8 cellular contexts compared by ENCODE assay signal in the genomic region with DNA sequence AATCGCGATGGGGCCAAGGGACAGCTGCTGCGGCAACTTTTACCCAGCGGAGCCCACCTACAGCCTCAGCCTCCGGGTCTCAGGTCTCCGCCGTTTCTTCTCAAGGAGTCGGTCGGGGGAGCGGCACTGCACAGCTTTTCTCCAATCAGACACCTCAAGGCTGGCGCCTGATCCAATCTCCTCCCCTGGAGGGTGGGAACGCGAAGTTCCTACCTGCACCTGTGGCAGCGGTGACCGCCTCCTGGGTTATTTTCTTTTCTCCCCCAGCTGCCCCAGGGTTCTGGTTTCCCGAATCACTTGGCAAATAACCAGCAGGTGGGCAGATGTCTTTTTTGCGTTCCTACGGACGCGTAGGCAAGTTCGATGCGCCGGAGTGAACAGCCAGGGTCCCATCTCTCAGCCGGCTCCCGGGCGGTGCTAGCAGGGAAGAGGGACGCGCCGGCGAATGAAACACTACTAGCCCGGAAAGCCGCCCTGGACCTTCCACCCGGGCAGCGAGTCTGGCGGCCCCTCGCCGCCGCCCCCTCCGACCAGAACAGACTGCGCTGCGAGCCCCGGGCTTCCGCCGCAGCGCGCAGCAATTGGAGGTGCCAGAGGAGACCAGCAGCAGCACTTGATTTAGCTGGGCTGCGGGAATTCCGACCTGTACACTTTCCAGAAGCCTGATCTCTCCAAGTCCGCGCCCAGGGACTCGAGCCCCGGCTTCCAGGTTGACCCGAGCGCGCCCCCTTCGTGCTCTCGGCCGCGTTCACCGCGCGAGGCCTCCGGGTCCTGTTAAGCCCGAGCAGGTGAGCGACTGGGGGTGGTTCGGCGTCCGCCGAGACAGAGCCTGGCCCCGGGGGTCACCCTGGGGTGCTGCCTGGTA. TPM values are rescaled to one million over a fixed set of nuclear protein-coding genes. Genes with fewer than 3 reads are reported as not detected.
DNase-seq lines count a peak whose midpoint lies in the region; ATAC-seq and TF ChIP-seq lines count a peak whose summit lies in the region.

Gene PRR15, plus strand, starts transcription at position 246 of the 865 bp plus-strand sequence. CDS start 2,495 bp downstream, outside the sequence.

- intact Hi-C loops in activated B cell treated with CpG ODN at 0.5 μM for 24 hours (cut with micrococcal nuclease), result no loop called here

- no peak for ATAC-seq in activated B cell treated with CpG ODN at 0.5 μM for 24 hours (ENCODE audit: low read depth)

- H3K36me3 Mint-ChIP-seq in activated B cell treated with CpG ODN at 0.5 μM for 24 hours (ENCODE audit: low read depth), result no peaks in the 10 kb centered on the region

- under 1% methylated on average over 70 of the region's 70 CpGs for WGBS in HUES64

- H3K27ac ChIP-seq in HUES64 (ENCODE audit: low read depth, low read length) (peak within 1 kb of the TSS; percentile 44; the same call in 1 of the 2 replicates), neutrophil (no peak within 1 kb of the TSS)

- peaks cover 34% of the 10 kb centered on the region for H3K4me1 Mint-ChIP-seq in activated B cell treated with CpG ODN at 0.5 μM for 24 hours

- no peaks in the 10 kb centered on the region for H3K9me3 Mint-ChIP-seq in activated B cell treated with CpG ODN at 0.5 μM for 24 hours

- CTCF ChIA-PET in activated B cell treated with CpG ODN at 0.5 μM for 24 hours (lab: Charles Lee), result no interaction called here

- H3K27me3 ChIP-seq in HUES64 (ENCODE audit: insufficient read depth, low read length) (peaks cover 66% of the 10 kb centered on the region), neutrophil (peaks cover 92% of the 10 kb centered on the region)

- TF ChIP-seq CTCF in activated B cell treated with CpG ODN at 0.5 μM for 24 hours (IDR thresholded peaks at IDR 0.05), result no peak
- TF ChIP-seq CTCF in neutrophil (IDR thresholded peaks at IDR 0.05), result no peak

- POLR2A ChIA-PET in activated B cell treated with CpG ODN at 0.5 μM for 24 hours (lab: Charles Lee), result no interaction called here

- H3K4me1 ChIP-seq in HUES64 (ENCODE audit: insufficient read depth, low read length), result peaks cover 16% of the 10 kb centered on the region
- peaks cover 32 to 37% of the 10 kb centered on the region in 2 experiments for H3K4me1 ChIP-seq in neutrophil (ENCODE audit: control insufficient read depth in 1 of 2, insufficient read depth in 1 of 2, low read depth in 1 of 2, low read length in 1 of 2)

- H3K4me3 ChIP-seq in HUES64 (ENCODE audit: low read length), result peak within 1 kb of the TSS; percentile 76
- H3K4me3 ChIP-seq in neutrophil (ENCODE audit: low read depth in 1 of 2, low read length in 1 of 2), result peak within 1 kb of the TSS; percentile 33 to 53

- H3K9me3 ChIP-seq in HUES64 (ENCODE audit: insufficient read depth, low read depth, low read length) (no peaks in the 10 kb centered on the region), neutrophil (no peaks in the 10 kb centered on the region)

- H3K9ac ChIP-seq in HUES64 (ENCODE audit: low read depth, low read length), result peak within 1 kb of the TSS; percentile 52

- peaks cover 60% of the 10 kb centered on the region for H3K27me3 Mint-ChIP-seq in activated B cell treated with CpG ODN at 0.5 μM for 24 hours

- H3K4me3 Mint-ChIP-seq in activated B cell treated with CpG ODN at 0.5 μM for 24 hours, result peak within 1 kb of the TSS; percentile 68

- H3K27ac Mint-ChIP-seq in activated B cell treated with CpG ODN at 0.5 μM for 24 hours, result no peak within 1 kb of the TSS

- DNase-seq in CD1c-positive myeloid dendritic cell (ENCODE audit: extremely low spot score) (peak; percentile 6), activated B cell treated with CpG ODN at 0.5 μM for 24 hours (no peak), glomerular visceral epithelial cell (ENCODE audit: extremely low spot score) (peak; percentile 4), mesenteric fat pad (ENCODE audit: low spot score) (no peak), HK-2 (ENCODE audit: unreplicated experiment) (no peak), GDM1 (lab: John Stamatoyannopoulos, UW) (no peak)

- no peaks in the 10 kb centered on the region for H3K36me3 ChIP-seq in HUES64 (ENCODE audit: insufficient read depth, low read length)
- H3K36me3 ChIP-seq in neutrophil, result no peaks in the 10 kb centered on the region

RNA-seq across cellular contexts. Expression of gene PRR15, which starts in this region (rescaled TPM):
- polyA plus RNA-seq in HUES64 (2013, experiment 1 of 2), result 6.2 TPM
- polyA plus RNA-seq in HUES64 (2013, experiment 2 of 2), result 7.0 TPM
- total RNA-seq in activated B cell treated with CpG ODN at 0.5 μM for 24 hours (not detected in 2 replicates), mesenteric fat pad (3.1 TPM)

Comparison
In these comparisons a context has a peak if more than half of its experiments do, and no peak if none do; other contexts are left out.
1. DNase-seq: peak in CD1c-positive myeloid dendritic cell (single experiment) and glomerular visceral epithelial cell (single experiment); none in activated B cell treated with CpG ODN at 0.5 μM for 24 hours (single experiment), mesenteric fat pad (single experiment), HK-2 (single experiment) and GDM1 (single experiment).